26 cellular contexts compared by ENCODE assay signal in the genomic region with DNA sequence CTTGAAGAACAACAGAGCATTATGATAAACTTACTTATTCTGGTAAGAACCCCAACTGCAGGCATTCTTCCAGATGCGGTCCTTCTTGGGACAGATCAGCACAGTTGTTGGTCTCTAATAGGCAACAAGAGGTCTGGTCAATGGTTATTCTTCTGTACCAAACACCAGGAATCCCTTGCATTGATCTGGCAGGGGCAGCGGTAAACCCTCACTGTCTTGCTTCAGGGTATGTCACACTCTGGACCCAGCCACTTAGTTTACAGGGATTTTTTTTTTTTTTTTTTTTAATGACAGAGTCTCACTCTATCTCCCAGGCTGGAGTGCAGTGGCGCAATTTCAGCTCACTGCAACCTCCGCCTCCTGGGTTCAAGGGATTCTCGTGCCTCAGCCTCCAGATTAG. TPM values are rescaled to one million over a fixed set of nuclear protein-coding genes. Genes with fewer than 3 reads are reported as not detected.
DNase-seq lines count a peak whose midpoint lies in the region; ATAC-seq and TF ChIP-seq lines count a peak whose summit lies in the region.
"Had no signal": no experiment of that assay in that cellular context is flagged by ENCODE, and none has a peak within 500 bp of the region (broad histone marks: within the 10 kb centered on the region; RNA-seq: fewer than 3 reads in every experiment).

No MANE protein-coding gene starts in this region.

- H3K36me3 ChIP-seq in psoas muscle (ENCODE audit: insufficient read depth in 1 of 2, low read depth in 1 of 2) (peaks cover 0 to 24% of the 10 kb centered on the region in 2 donors), adrenal gland (replicated peaks in 1 of 2) (peaks cover 0 to 3% of the 10 kb centered on the region in 2 donors)

- H3K4me1 Mint-ChIP-seq in activated T-cell treated with anti-CD3 and anti-CD28 coated beads, Interleukin-2, amount 50 U/mL, for 4 hours (ENCODE audit: low read depth) = peaks cover 29% of the 10 kb centered on the region
- peaks cover 31% of the 10 kb centered on the region for H3K4me1 Mint-ChIP-seq in activated naive CD8-positive, alpha-beta T cell treated with anti-CD3 and anti-CD28 coated beads, Interleukin-2, amount 50 U/mL, for 24 hours

- H3K4me3 Mint-ChIP-seq in activated T-cell treated with anti-CD3 and anti-CD28 coated beads, Interleukin-2, amount 50 U/mL, for 4 hours = peak overlapping the region; percentile 86
- H3K4me3 Mint-ChIP-seq in activated naive CD8-positive, alpha-beta T cell treated with anti-CD3 and anti-CD28 coated beads, Interleukin-2, amount 50 U/mL, for 24 hours = peak overlapping the region; percentile 82

- no peaks in the 10 kb centered on the region for H3K27me3 Mint-ChIP-seq in activated T-cell treated with anti-CD3 and anti-CD28 coated beads, Interleukin-2, amount 50 U/mL, for 4 hours (ENCODE audit: low read depth)
- no peaks in the 10 kb centered on the region for H3K27me3 Mint-ChIP-seq in activated naive CD8-positive, alpha-beta T cell treated with anti-CD3 and anti-CD28 coated beads, Interleukin-2, amount 50 U/mL, for 24 hours
- H3K27me3 Mint-ChIP-seq: activated CD8-positive, alpha-beta memory T cell treated with anti-CD3 and anti-CD28 coated beads, Interleukin-2, amount 10 ng/mL, durations not matched to agents 7 days and 5 days had no signal

- TF ChIP-seq CTCF in psoas muscle (IDR thresholded peaks at IDR 0.05) = no peak
- no peak for TF ChIP-seq CTCF in adrenal gland (IDR thresholded peaks at IDR 0.05)

- H3K36me3 Mint-ChIP-seq in activated T-cell treated with anti-CD3 and anti-CD28 coated beads, Interleukin-2, amount 50 U/mL, for 4 hours (ENCODE audit: insufficient read depth) = peaks cover 8% of the 10 kb centered on the region
- H3K36me3 Mint-ChIP-seq in activated naive CD8-positive, alpha-beta T cell treated with anti-CD3 and anti-CD28 coated beads, Interleukin-2, amount 50 U/mL, for 24 hours (ENCODE audit: low read depth) = peaks cover 12% of the 10 kb centered on the region
- H3K36me3 Mint-ChIP-seq: immature natural killer cell had no signal

- WGBS in psoas muscle, 3 donors = 79 to 92% (median 83%) methylated on average over 5 of the region's 5 CpGs
- 88 to 96% (median 91%) methylated on average over 5 of the region's 5 CpGs for WGBS in adrenal gland, 4 donors

- TF ChIP-seq POLR2A in adrenal gland (IDR thresholded peaks at IDR 0.05) = no peak

- ATAC-seq in activated T-cell treated with anti-CD3 and anti-CD28 coated beads, Interleukin-2, amount 50 U/mL, for 4 hours = no peak
- no peak for ATAC-seq in activated naive CD8-positive, alpha-beta T cell treated with anti-CD3 and anti-CD28 coated beads, Interleukin-2, amount 50 U/mL, for 24 hours
- ATAC-seq in psoas muscle = no peak
- ATAC-seq in HG03354 (IDR thresholded peaks at IDR 0.05; ENCODE audit: poor library complexity, severe bottlenecking, unreplicated experiment) = no peak
- ATAC-seq: activated CD8-positive, alpha-beta memory T cell treated with anti-CD3 and anti-CD28 coated beads, Interleukin-2, amount 10 ng/mL, durations not matched to agents 7 days and 5 days; left lung had no signal

- intact Hi-C loops in psoas muscle (cut with DNase I) (no loop called here), adrenal gland (cut with DNase I) (no loop called here)

- no peaks in the 10 kb centered on the region for H3K9me3 Mint-ChIP-seq in activated T-cell treated with anti-CD3 and anti-CD28 coated beads, Interleukin-2, amount 50 U/mL, for 4 hours
- H3K9me3 Mint-ChIP-seq in activated naive CD8-positive, alpha-beta T cell treated with anti-CD3 and anti-CD28 coated beads, Interleukin-2, amount 50 U/mL, for 24 hours = no peaks in the 10 kb centered on the region
- H3K9me3 Mint-ChIP-seq: immature natural killer cell had no signal

- no peak for DNase-seq in activated T-cell treated with anti-CD3 and anti-CD28 coated beads, Interleukin-2, amount 50 U/mL, for 4 hours
- DNase-seq in activated T-cell treated with anti-CD3 and anti-CD28 coated beads for 4 hours = no peak
- no peak for DNase-seq in activated naive CD8-positive, alpha-beta T cell treated with anti-CD3 and anti-CD28 coated beads, Interleukin-2, amount 50 U/mL, for 24 hours
- DNase-seq in psoas muscle = no peak
- DNase-seq in adrenal gland = no peak
- DNase-seq: activated CD4-positive, alpha-beta T cell treated with anti-CD3 and anti-CD28 coated beads for 48 hours; activated CD8-positive, alpha-beta memory T cell treated with anti-CD3 and anti-CD28 coated beads, Interleukin-2, amount 10 ng/mL, durations not matched to agents 7 days and 5 days; activated effector memory CD4-positive, alpha-beta T cell treated with Interleukin-2 at 50 U/mL for 16 hours; amniotic stem cell; EL; H7; heart right ventricle; immature natural killer cell; left lung; midbrain; NCI-H187; NCI-H748 treated with DMSO at 0.1 percent for 48 hours; nucleus accumbens; PC-9; SHP77 treated with DMSO at 0.1 percent for 48 hours; stimulated activated CD4-positive, alpha-beta T cell treated with anti-CD3 and anti-CD28 coated beads, Interleukin-12 subunit alpha, Interleukin-12 subunit beta, amount 100 ng/mL, for 4 hours; stimulated activated CD8-positive, alpha-beta memory T cell treated with anti-CD3 and anti-CD28 coated beads, Interleukin-4, amount 100 ng/mL, for 48 hours; substantia nigra had no signal

- peaks cover 32% of the 10 kb centered on the region for H3K4me1 ChIP-seq in psoas muscle
- peaks cover 15 to 21% of the 10 kb centered on the region in 2 donors for H3K4me1 ChIP-seq in adrenal gland (replicated peaks in 1 of 2)

- H3K4me3 ChIP-seq in psoas muscle (no peak overlapping the region), adrenal gland (no peak overlapping the region)
- H3K4me3 ChIP-seq: cardiac muscle cell had no signal

- H3K9me3 ChIP-seq in psoas muscle = no peaks in the 10 kb centered on the region
- no peaks in the 10 kb centered on the region for H3K9me3 ChIP-seq in adrenal gland (replicated peaks in 1 of 3)
- H3K9me3 ChIP-seq: heart right ventricle, left lung, vagina had no signal

- H3K27ac ChIP-seq in psoas muscle (peak overlapping the region; percentile 85), adrenal gland (no peak overlapping the region)
- H3K27ac ChIP-seq: cardiac muscle cell, left lung, PC-9, vagina had no signal

- H3K27me3 ChIP-seq in psoas muscle (ENCODE audit: insufficient read depth in 3 of 3, low read length in 2 of 3) (no peaks in the 10 kb centered on the region), adrenal gland (no peaks in the 10 kb centered on the region)
- H3K27me3 ChIP-seq: cardiac muscle cell, heart right ventricle, left lung, vagina had no signal

- no peak overlapping the region for H3K27ac Mint-ChIP-seq in activated naive CD8-positive, alpha-beta T cell treated with anti-CD3 and anti-CD28 coated beads, Interleukin-2, amount 50 U/mL, for 24 hours
- H3K27ac Mint-ChIP-seq: activated CD8-positive, alpha-beta memory T cell treated with anti-CD3 and anti-CD28 coated beads, Interleukin-2, amount 10 ng/mL, durations not matched to agents 7 days and 5 days had no signal

RNA-seq across cellular contexts. Expression of a gene that starts 1.3 kb away (rescaled TPM):
- total RNA-seq in activated T-cell treated with anti-CD3 and anti-CD28 coated beads, Interleukin-2, amount 50 U/mL, for 4 hours = 10 to 100 TPM; 54.7 to 63.7 (median 62.1) TPM
- total RNA-seq in psoas muscle (10 to 100 TPM; 27.2 to 36.7 (median 30.3) TPM), adrenal gland (100 to 1,000 TPM in 1 of 8 donors, 10 to 100 TPM in 7; 22.0 to 104 (median 44.0) TPM)
- polyA plus RNA-seq in psoas muscle (10 to 100 TPM; 26.9 to 31.2 (median 27.0) TPM), adrenal gland (100 to 1,000 TPM in 2 of 3 donors, 10 to 100 TPM in 1; 18.4 to 851 (median 249) TPM)

RNA-seq across cellular contexts. Expression of a gene that starts 36.3 kb away (rescaled TPM):
- total RNA-seq in activated T-cell treated with anti-CD3 and anti-CD28 coated beads, Interleukin-2, amount 50 U/mL, for 4 hours = 100 to 1,000 TPM; 178 to 208 (median 199) TPM
- total RNA-seq in psoas muscle (10 to 100 TPM; 47.5 to 71.9 (median 56.7) TPM), adrenal gland (100 to 1,000 TPM in 7 of 8 donors, 10 to 100 TPM in 1; 67.6 to 265 (median 144) TPM)
- polyA plus RNA-seq in psoas muscle (100 to 1,000 TPM in 2 of 3 donors, 10 to 100 TPM in 1; 78.3 to 185 (median 115) TPM), adrenal gland (100 to 1,000 TPM; 105 to 125 (median 113) TPM)

RNA-seq across cellular contexts. Expression of a gene that starts 38.9 kb away (rescaled TPM):
- 100 to 1,000 TPM; 203 to 220 (median 207) TPM for total RNA-seq in activated T-cell treated with anti-CD3 and anti-CD28 coated beads, Interleukin-2, amount 50 U/mL, for 4 hours
- total RNA-seq in psoas muscle = 10 to 100 TPM; 37.2 to 41.0 (median 40.2) TPM
- polyA plus RNA-seq in psoas muscle = 10 to 100 TPM; 45.6 to 71.6 (median 57.3) TPM
- 100 to 1,000 TPM in 5 of 8 donors, 10 to 100 TPM in 3; 71.4 to 180 (median 109) TPM for total RNA-seq in adrenal gland
- polyA plus RNA-seq in adrenal gland = 100 to 1,000 TPM in 2 of 3 donors, 10 to 100 TPM in 1; 47.0 to 145 (median 124) TPM

RNA-seq across cellular contexts. Expression of a gene that starts 44.3 kb away (rescaled TPM):
- total RNA-seq in activated T-cell treated with anti-CD3 and anti-CD28 coated beads, Interleukin-2, amount 50 U/mL, for 4 hours = 10 to 100 TPM; 35.5 to 40.5 (median 37.0) TPM
- total RNA-seq in psoas muscle (10 to 100 TPM; 12.7 to 18.5 (median 14.1) TPM), adrenal gland (10 to 100 TPM; 30.0 to 77.6 (median 43.8) TPM)
- polyA plus RNA-seq in psoas muscle (10 to 100 TPM; 13.0 to 23.1 (median 15.1) TPM), adrenal gland (100 to 1,000 TPM in 1 of 3 donors, 10 to 100 TPM in 2; 22.7 to 131 (median 55.1) TPM)

RNA-seq across cellular contexts. Expression of a gene that starts 46.0 kb away (rescaled TPM):
- 1 to 10 TPM; 8.2 to 9.2 (median 8.7) TPM for total RNA-seq in activated T-cell treated with anti-CD3 and anti-CD28 coated beads, Interleukin-2, amount 50 U/mL, for 4 hours
- total RNA-seq in psoas muscle (1 to 10 TPM; 2.4 to 5.4 (median 3.1) TPM), adrenal gland (10 to 100 TPM in 6 of 8 donors, 1 to 10 TPM in 2; 8.2 to 49.1 (median 13.5) TPM)
- polyA plus RNA-seq in psoas muscle (1 to 10 TPM in 2 of 3 donors, under 1 TPM in 1; 0.44 to 5.0 (median 3.8) TPM), adrenal gland (10 to 100 TPM in 2 of 3 donors, 1 to 10 TPM in 1; 2.3 to 38.5 (median 10.7) TPM)
